ENCODE assay signal across 8 cellular contexts in genomic region chr1:231584117-231584516, GRCh38. TPM values are rescaled to one million over a fixed set of nuclear protein-coding genes. Genes with fewer than 3 reads are reported as not detected.
DNase-seq lines count a peak whose midpoint lies in the region; ATAC-seq and TF ChIP-seq lines count a peak whose summit lies in the region.

No MANE protein-coding gene starts in this region.

- no peak for ATAC-seq in HG03045 (IDR thresholded peaks at IDR 0.05; ENCODE audit: unreplicated experiment)
- no peak for ATAC-seq in HG02840 (IDR thresholded peaks at IDR 0.05; ENCODE audit: low FRiP score, unreplicated experiment)
- ATAC-seq in GM18502 (IDR thresholded peaks at IDR 0.05; ENCODE audit: poor library complexity, unreplicated experiment) = no peak

- peak; percentile 7 to 42 for TF ChIP-seq CTCF in mammary epithelial cell (conservative IDR thresholded peaks at IDR 0.05 in 1 of 2, IDR thresholded peaks at IDR 0.05 in 1 of 2; ENCODE audit: extremely low read depth in 1 of 2, insufficient read depth in 1 of 2, low read depth in 1 of 2, low read length in 2 of 2)

- no peaks in the 10 kb centered on the region for H4K20me1 ChIP-seq in mammary epithelial cell (ENCODE audit: insufficient read depth, low read length)

- H3K79me2 ChIP-seq in mammary epithelial cell (ENCODE audit: insufficient read depth, low read length) = no peaks in the 10 kb centered on the region

- H3K27ac ChIP-seq in mammary epithelial cell (ENCODE audit: insufficient read depth, low read depth, low read length) = no peak overlapping the region

- no peak overlapping the region for H3K4me2 ChIP-seq in mammary epithelial cell (ENCODE audit: insufficient read depth, low read depth, low read length)

- CTCF ChIA-PET in mammary epithelial cell (lab: Charles Lee; ENCODE audit: low non-redundant PET) = no interaction called here

- H3K9ac ChIP-seq in mammary epithelial cell (ENCODE audit: insufficient read depth, low read length) = no peak overlapping the region

- intact Hi-C loops in mammary epithelial cell (cut with micrococcal nuclease) = loop anchor here (1.0 kb wide), 1 partner anchor 226 kb away; no protein-coding TSS in a partner anchor

- no peaks in the 10 kb centered on the region for H3K27me3 ChIP-seq in mammary epithelial cell (ENCODE audit: insufficient read depth, low read length)

- no peaks in the 10 kb centered on the region for H3K4me1 ChIP-seq in mammary epithelial cell (ENCODE audit: insufficient read depth, low read length)

- no peaks in the 10 kb centered on the region for H3K36me3 ChIP-seq in mammary epithelial cell (ENCODE audit: insufficient read depth, low read length)

- H3K9me3 ChIP-seq in mammary epithelial cell (replicated peaks; ENCODE audit: insufficient read depth, low read length) = no peaks in the 10 kb centered on the region

- DNase-seq in NCI-H510A treated with DMSO at 0.1 percent for 48 hours (lab: John Stamatoyannopoulos, UW) (peak; percentile 0), NCI-H510A (lab: John Stamatoyannopoulos, UW) (no peak), NCI-H1694 treated with DMSO at 0.1 percent for 48 hours (lab: John Stamatoyannopoulos, UW) (peak; percentile 100), mammary epithelial cell (peak; percentile 71), renal cortical epithelial cell (ENCODE audit: low read depth) (peak; percentile 68)

- in situ Hi-C loops in mammary epithelial cell (cut with MboI; ENCODE audit: low sequenced_read_pairs in 2 of 2) = no loop called here

- no peak overlapping the region for H2AFZ ChIP-seq in mammary epithelial cell (ENCODE audit: low read depth, low read length)

- H3K4me3 ChIP-seq in mammary epithelial cell (replicated peaks in 1 of 3; ENCODE audit: insufficient read depth in 1 of 3, low read depth in 2 of 3, low read length in 3 of 3) = no peak overlapping the region

- dilution Hi-C loops in mammary epithelial cell (cut with HindIII; ENCODE audit: low sequenced_read_pairs) = no loop called here

- BruUV-seq in mammary epithelial cell (replicated peaks; lab: Mats Ljungman, UMichigan) = no TSS peak

- WGBS in mammary epithelial cell (ENCODE audit: low coverage, missing lambda C conversion rate) = 62% methylated on average over 3 of the region's 3 CpGs

RNA-seq across cellular contexts. Expression of gene DISC1, which starts 42.5 kb away (rescaled TPM):
- under 1 TPM; 0.09 to 0.17 TPM for total RNA-seq in mammary epithelial cell
- polyA plus RNA-seq in mammary epithelial cell = 0.06 TPM
- not detected for polyA minus RNA-seq in mammary epithelial cell
- 2.4 and 6.1 TPM in 2 replicates for total RNA-seq in renal cortical epithelial cell

RNA-seq across cellular contexts. Expression of gene TSNAX, which starts 55.6 kb away (rescaled TPM):
- total RNA-seq in mammary epithelial cell = 10 to 100 TPM; 30.8 to 35.8 TPM
- polyA plus RNA-seq in mammary epithelial cell = 22.8 TPM
- 10.3 TPM for polyA minus RNA-seq in mammary epithelial cell
- 47.7 and 68.6 TPM in 2 replicates for total RNA-seq in renal cortical epithelial cell
